In genomic region chrX:54043696-54044125, GRCh38 we compare ENCODE assay signal across 8 cellular contexts. TPM values are rescaled to one million over a fixed set of nuclear protein-coding genes. Genes with fewer than 3 reads are reported as not detected.
DNase-seq lines count a peak whose midpoint lies in the region; ATAC-seq and TF ChIP-seq lines count a peak whose summit lies in the region.

No MANE protein-coding gene starts in this region.

- CTCF ChIA-PET in OCI-LY7 (lab: Charles Lee; ENCODE audit: unreplicated experiment), result interaction anchor here (0.7 kb wide), 1 partner anchor 361 kb away, joined by 3 read pairs; no protein-coding TSS in a partner anchor

- WGBS in adrenal gland, 4 donors, result 0 to 61% (median 43%) methylated on average over 2 to 39 of the region's 39 CpGs; no CpG with 5 or more reads in 1 of the 4 donors
- 30% methylated on average over 33 of the region's 39 CpGs for WGBS in hepatocyte (ENCODE audit: low lambda C conversion rate, missing lambda C conversion rate)
- 0 to 1% methylated on average over 39 of the region's 39 CpGs for WGBS in sigmoid colon, 2 donors

- H2AFZ ChIP-seq in OCI-LY7 (ENCODE audit: low read length) (peak overlapping the region; percentile 79; the same call in 1 of the 2 replicates), hepatocyte (peak overlapping the region; percentile 65)

- no peak for TF ChIP-seq EP300 in sigmoid colon (IDR thresholded peaks at IDR 0.05)

- H3K9me2 ChIP-seq in OCI-LY7 (ENCODE audit: insufficient read depth, low read length), result no peaks in the 10 kb centered on the region
- no peaks in the 10 kb centered on the region for H3K9me2 ChIP-seq in hepatocyte (replicated peaks; ENCODE audit: insufficient read depth)

- H3K79me2 ChIP-seq in OCI-LY7 (ENCODE audit: insufficient read depth, low read depth, low read length) (peaks cover 8% of the 10 kb centered on the region), hepatocyte (peaks cover 23% of the 10 kb centered on the region)

- H3K4me1 ChIP-seq in OCI-LY7 (ENCODE audit: insufficient read depth, low read length, poor library complexity, severe bottlenecking), result peaks cover 13% of the 10 kb centered on the region
- peaks cover 0 to 3% of the 10 kb centered on the region in 2 donors for H3K4me1 ChIP-seq in adrenal gland (replicated peaks in 1 of 2)
- peaks cover 4% of the 10 kb centered on the region for H3K4me1 ChIP-seq in hepatocyte (ENCODE audit: insufficient read depth)
- no peaks in the 10 kb centered on the region for H3K4me1 ChIP-seq in sigmoid colon

- no peak for TF ChIP-seq POLR2A in adrenal gland (IDR thresholded peaks at IDR 0.05)
- no peak for TF ChIP-seq POLR2A in sigmoid colon (IDR thresholded peaks at IDR 0.05)

- H3K4me2 ChIP-seq in OCI-LY7 (ENCODE audit: low read length), result peak overlapping the region; percentile 92
- H3K4me2 ChIP-seq in hepatocyte, result peak overlapping the region; percentile 92

- H3K27ac ChIP-seq in OCI-LY7 (ENCODE audit: low read depth, low read length, poor library complexity, severe bottlenecking), result peak overlapping the region; percentile 88
- H3K27ac ChIP-seq in adrenal gland, result peak overlapping the region; percentile 72 to 96 (median 90)
- H3K27ac ChIP-seq in hepatocyte, result peak overlapping the region; percentile 96
- peak overlapping the region; percentile 91 to 95 (median 93) for H3K27ac ChIP-seq in sigmoid colon

- ATAC-seq in HG02763 (IDR thresholded peaks at IDR 0.05; ENCODE audit: unreplicated experiment), result peak; percentile 14

- H4K20me1 ChIP-seq in OCI-LY7 (ENCODE audit: insufficient read depth, low read length) (no peaks in the 10 kb centered on the region), hepatocyte (ENCODE audit: insufficient read depth, poor library complexity, severe bottlenecking) (no peaks in the 10 kb centered on the region)

- H3K4me3 ChIP-seq in OCI-LY7 (ENCODE audit: low read depth, low read length, poor library complexity, severe bottlenecking) (peak overlapping the region; percentile 92), adrenal gland (peak overlapping the region; percentile 25 to 81 (median 65)), hepatocyte (peak overlapping the region; percentile 46), sigmoid colon (peak overlapping the region; percentile 62 to 76 (median 68))

- intact Hi-C loops in OCI-LY7 (cut with micrococcal nuclease; ENCODE audit: unreplicated experiment) (loop anchor here (1.0 to 10.0 kb wide), 3 partner anchors 140 to 1119 kb away; partner anchors contain the start of genes FAM120C and HUWE1), adrenal gland (cut with DNase I) (no loop called here), sigmoid colon (cut with DNase I) (loop anchor here (2.0 to 10.0 kb wide), 6 partner anchors 139 to 765 kb away; partner anchors contain the start of genes FAM120C, GNL3L, TSR2 and WNK3)

- peaks cover 27% of the 10 kb centered on the region for H3K36me3 ChIP-seq in OCI-LY7 (ENCODE audit: insufficient read depth, low read length)
- H3K36me3 ChIP-seq in adrenal gland (replicated peaks in 1 of 2), result peaks cover 0 to 12% of the 10 kb centered on the region in 2 donors
- no peaks in the 10 kb centered on the region for H3K36me3 ChIP-seq in hepatocyte (replicated peaks; ENCODE audit: insufficient read depth, low read depth)
- H3K36me3 ChIP-seq in sigmoid colon, result peaks cover 0 to 29% (median 3%) of the 10 kb centered on the region in 4 donors

- no peak for TF ChIP-seq CTCF in OCI-LY7 (conservative IDR thresholded peaks at IDR 0.05; ENCODE audit: low read length)
- TF ChIP-seq CTCF in adrenal gland (IDR thresholded peaks at IDR 0.05), result no peak
- no peak for TF ChIP-seq CTCF in hepatocyte (IDR thresholded peaks at IDR 0.05; ENCODE audit: poor library complexity)
- TF ChIP-seq CTCF in sigmoid colon (IDR thresholded peaks at IDR 0.05), result no peak

- DNase-seq in activated T-cell treated with anti-CD3 and anti-CD28 coated beads for 1 hour (ENCODE audit: low read depth) (peak; percentile 20), activated T-cell treated with anti-CD3 and anti-CD28 coated beads for 4 hours (no peak), OCI-LY7 (ENCODE audit: low spot score) (peak; percentile 52), adrenal gland (peak in 3 of 7 donors; percentile 34 to 53 (median 39)), hepatocyte (ENCODE audit: low spot score) (peak; percentile 53), sigmoid colon (no peak), NCI-H2029 (lab: John Stamatoyannopoulos, UW) (no peak)

- no peaks in the 10 kb centered on the region for H3K27me3 ChIP-seq in adrenal gland
- no peaks in the 10 kb centered on the region for H3K27me3 ChIP-seq in hepatocyte
- H3K27me3 ChIP-seq in sigmoid colon, result no peaks in the 10 kb centered on the region

- no TSS peak for BruUV-seq in OCI-LY7 (replicated peaks; lab: Mats Ljungman, UMichigan)

- no peaks in the 10 kb centered on the region for H3K9me3 ChIP-seq in OCI-LY7 (ENCODE audit: low read length)
- H3K9me3 ChIP-seq in adrenal gland (replicated peaks in 1 of 3), result no peaks in the 10 kb centered on the region
- no peaks in the 10 kb centered on the region for H3K9me3 ChIP-seq in hepatocyte (ENCODE audit: low read depth)
- H3K9me3 ChIP-seq in sigmoid colon, result no peaks in the 10 kb centered on the region

- POLR2A ChIA-PET in OCI-LY7 (lab: Charles Lee), result interaction anchor here (1.2 kb wide), 1 partner anchor 140 kb away, joined by 3 read pairs; the partner anchor contains the start of gene FAM120C

RNA-seq across cellular contexts. Expression of gene PHF8, which starts 0.6 kb away (rescaled TPM):
- 29.7 and 47.0 TPM in 2 replicates for total RNA-seq in OCI-LY7 (2014; rRNA removed; shearing (Covaris generic))
- total RNA-seq in OCI-LY7 (2022) (41.5 and 44.2 TPM in 2 replicates), adrenal gland (10 to 100 TPM; 15.7 to 73.5 (median 23.8) TPM), hepatocyte (19.6 and 20.2 TPM in 2 replicates), sigmoid colon (10 to 100 TPM; 15.3 to 44.9 (median 22.1) TPM)
- polyA plus RNA-seq in adrenal gland (10 to 100 TPM in 1 of 3 donors, 1 to 10 TPM in 2; 6.1 to 12.5 (median 9.6) TPM), hepatocyte (11.1 TPM in 2 replicates), sigmoid colon (10 to 100 TPM in 1 of 3 donors, 1 to 10 TPM in 2; 4.4 to 11.5 (median 6.6) TPM)

Comparison
In these comparisons a context has a peak if more than half of its experiments do, and no peak if none do; other contexts are left out.
1. DNase-seq: peak in activated T-cell treated with anti-CD3 and anti-CD28 coated beads for 1 hour (single experiment), OCI-LY7 (single experiment) and hepatocyte (single experiment); none in activated T-cell treated with anti-CD3 and anti-CD28 coated beads for 4 hours (single experiment), sigmoid colon (single experiment) and NCI-H2029 (single experiment).
2. intact Hi-C loops: an anchor here in OCI-LY7 (1.0 to 10.0 kb wide) and sigmoid colon (2.0 to 10.0 kb wide); none called in adrenal gland.
3. Peak in every context shown above with its lines, with median percentiles within 50 percentile points of each other: H3K27ac ChIP-seq and H3K4me3 ChIP-seq.